Comparison of ENCODE assay signal across 12 cellular contexts in the genomic region with DNA sequence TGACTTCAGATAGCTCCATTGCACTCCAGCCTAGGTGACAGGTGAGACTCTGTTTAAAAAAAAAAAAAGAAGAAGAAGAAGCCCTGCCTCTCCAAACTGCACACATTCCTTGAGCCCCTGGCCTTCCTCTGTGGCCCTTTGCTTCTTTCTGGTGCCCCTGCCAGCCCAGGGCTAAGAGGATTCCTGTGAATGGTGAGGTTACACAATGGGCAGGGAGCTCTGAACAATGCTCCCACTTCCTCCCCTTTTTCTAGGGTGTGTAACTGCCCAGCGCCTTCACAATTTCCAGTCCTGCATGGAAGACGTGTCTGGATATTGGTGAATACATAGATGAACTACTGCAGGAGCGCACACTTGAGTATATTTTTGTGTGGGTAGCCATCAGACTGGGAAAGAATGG. TPM values are rescaled to one million over a fixed set of nuclear protein-coding genes. Genes with fewer than 3 reads are reported as not detected.
"Had no signal": no experiment of that assay in that cellular context is flagged by ENCODE, and none has a peak within 500 bp of the region (broad histone marks: within the 10 kb centered on the region; RNA-seq: fewer than 3 reads in every experiment).

No MANE protein-coding gene starts in this region.

- H3K36me3 Mint-ChIP-seq: activated naive CD4-positive, alpha-beta T cell treated with anti-CD3 and anti-CD28 coated beads, Interleukin-2, amount 10 ng/mL, durations not matched to agents 7 days and 5 days had no signal

- H3K9me3 Mint-ChIP-seq: activated naive CD4-positive, alpha-beta T cell treated with anti-CD3 and anti-CD28 coated beads, Interleukin-2, amount 10 ng/mL, durations not matched to agents 7 days and 5 days; activated T-helper 2 cell treated with anti-CD3 and anti-CD28 coated beads, Interferon-gamma antibody, Interleukin-2, Interleukin-4, amounts not matched to agents 10 μg/mL and 5 μg/mL and 100 μg/mL, durations not matched to agents 14 hours and 24 hours and 36 hours; nephron progenitor cell had no signal

- DNase-seq: nephron progenitor cell, stomach, T-helper 1 cell had no signal

- H3K27ac ChIP-seq: adrenal gland, colonic mucosa, ovary, stomach, vagina, WERI-Rb-1 had no signal

- H3K27ac Mint-ChIP-seq: activated CD4-positive, alpha-beta T cell treated with anti-CD3 and anti-CD28 coated beads for 36 hours; activated naive CD4-positive, alpha-beta T cell treated with anti-CD3 and anti-CD28 coated beads, Interleukin-2, amount 10 ng/mL, durations not matched to agents 7 days and 5 days; activated T-helper 2 cell treated with anti-CD3 and anti-CD28 coated beads, Interferon-gamma antibody, Interleukin-2, Interleukin-4, amounts not matched to agents 10 μg/mL and 5 μg/mL and 100 μg/mL, durations not matched to agents 14 hours and 24 hours and 36 hours; nephron progenitor cell had no signal

- ATAC-seq: gastroesophageal sphincter had no signal

- H3K36me3 ChIP-seq: adrenal gland, colonic mucosa, gastroesophageal sphincter, ovary, stomach, vagina had no signal

- H3K4me3 ChIP-seq: adrenal gland, colonic mucosa, gastroesophageal sphincter, ovary, stomach, vagina had no signal

- H3K4me3 Mint-ChIP-seq: activated CD4-positive, alpha-beta T cell treated with anti-CD3 and anti-CD28 coated beads for 36 hours; activated naive CD4-positive, alpha-beta T cell treated with anti-CD3 and anti-CD28 coated beads, Interleukin-2, amount 10 ng/mL, durations not matched to agents 7 days and 5 days; nephron progenitor cell had no signal

- H3K9me3 ChIP-seq: adrenal gland, colonic mucosa, gastroesophageal sphincter, ovary, stomach, vagina had no signal

- H3K27me3 ChIP-seq: adrenal gland, colonic mucosa, gastroesophageal sphincter, ovary, vagina had no signal

RNA-seq across cellular contexts. Expression of a gene that starts 3.6 kb away (rescaled TPM):
- total RNA-seq: activated T-helper 2 cell treated with anti-CD3 and anti-CD28 coated beads, Interferon-gamma antibody, Interleukin-2, Interleukin-4, amounts not matched to agents 10 μg/mL and 5 μg/mL and 100 μg/mL, durations not matched to agents 14 hours and 24 hours and 36 hours had no signal
